In genomic region chr16:383326-384020, GRCh38 we compare ENCODE assay signal across 6 cellular contexts. TPM values are rescaled to one million over a fixed set of nuclear protein-coding genes. Genes with fewer than 3 reads are reported as not detected.
A peak's percentile ranks its signal among the peaks of the same experiment; 100 is the strongest.
DNase-seq lines count a peak whose midpoint lies in the region; ATAC-seq and TF ChIP-seq lines count a peak whose summit lies in the region.

No MANE protein-coding gene starts in this region.

- H3K27ac ChIP-seq in heart right ventricle (peak overlapping the region in 9 of 10 donors; percentile 18 to 88 (median 59)), subcutaneous abdominal adipose tissue (ENCODE audit: low read depth, low read length) (no peak overlapping the region)

- ATAC-seq in heart right ventricle, result peak in 5 of 8 donors; percentile 3 to 31 (median 14)

- H3K27me3 ChIP-seq in heart right ventricle, result no peaks in the 10 kb centered on the region
- no peaks in the 10 kb centered on the region for H3K27me3 ChIP-seq in subcutaneous abdominal adipose tissue (ENCODE audit: control insufficient read depth in 5 of 5, insufficient read depth in 4 of 5, low read length in 5 of 5)

- peak overlapping the region in 8 of 10 donors; percentile 66 to 99 (median 90) for H3K4me3 ChIP-seq in heart right ventricle
- peak overlapping the region; percentile 23 to 83 (median 75) for H3K4me3 ChIP-seq in subcutaneous abdominal adipose tissue (ENCODE audit: low read depth in 1 of 5, low read length in 5 of 5)

- H3K4me1 ChIP-seq in heart right ventricle, result peaks cover 0 to 65% (median 40%) of the 10 kb centered on the region in 9 donors
- peaks cover 2 to 50% (median 42%) of the 10 kb centered on the region in 5 donors for H3K4me1 ChIP-seq in subcutaneous abdominal adipose tissue (ENCODE audit: control insufficient read depth in 5 of 5, insufficient read depth in 5 of 5, low read length in 5 of 5)

- no peaks in the 10 kb centered on the region for H3K36me3 ChIP-seq in heart right ventricle
- no peaks in the 10 kb centered on the region for H3K36me3 ChIP-seq in subcutaneous abdominal adipose tissue (ENCODE audit: control insufficient read depth in 5 of 5, insufficient read depth in 5 of 5, low read length in 5 of 5)

- peak overlapping the region in 3 of 5 donors; percentile 2 to 76 (median 41) for H3K9ac ChIP-seq in subcutaneous abdominal adipose tissue (ENCODE audit: low read length in 5 of 5)

- TF ChIP-seq CTCF in heart right ventricle (IDR thresholded peaks at IDR 0.05) (no peak), GM10266 (IDR thresholded peaks at IDR 0.05; ENCODE audit: control insufficient read depth, insufficient read depth, low read depth, missing control alignments) (no peak)

- intact Hi-C loops in heart right ventricle (cut with DNase I), result loop anchor here in 1 of 10 donors (2.0 kb wide), 1 partner anchor 17 kb away; the partner anchor contains the start of gene DECR2

- peak; percentile 86 for DNase-seq in ELF-1 (ENCODE audit: low read depth, low spot score)
- peak; percentile 28 for DNase-seq in T follicular helper cell (ENCODE audit: low read depth)
- DNase-seq in heart right ventricle, result peak in 1 of 2 donors; percentile 17
- no peak for DNase-seq in GM10266 (ENCODE audit: extremely low spot score)
- no peak for DNase-seq in amniotic stem cell (lab: John Stamatoyannopoulos, UW)

- WGBS in heart right ventricle, 2 donors, result 44 to 51% methylated on average over 33 of the region's 33 CpGs

- H3K9me3 ChIP-seq in heart right ventricle (no peaks in the 10 kb centered on the region), subcutaneous abdominal adipose tissue (ENCODE audit: control insufficient read depth in 5 of 5, low read length in 5 of 5) (no peaks in the 10 kb centered on the region)

RNA-seq across cellular contexts. Expression of gene PGAP6, which starts 1.7 kb away (rescaled TPM):
- total RNA-seq in heart right ventricle, result 10 to 100 TPM; 27.1 to 57.3 (median 33.1) TPM
- polyA plus RNA-seq in heart right ventricle, result 10 to 100 TPM; 27.8 to 45.3 TPM

RNA-seq across cellular contexts. Expression of gene MRPL28, which starts 13.1 kb away (rescaled TPM):
- 10 to 100 TPM; 64.9 to 78.6 (median 74.6) TPM for total RNA-seq in heart right ventricle
- polyA plus RNA-seq in heart right ventricle, result 100 to 1,000 TPM; 134 to 169 TPM

RNA-seq across cellular contexts. Expression of gene NME4, which starts 13.5 kb away (rescaled TPM):
- 10 to 100 TPM; 57.8 to 97.0 (median 75.4) TPM for total RNA-seq in heart right ventricle
- 10 to 100 TPM; 48.1 to 97.2 TPM for polyA plus RNA-seq in heart right ventricle

RNA-seq across cellular contexts. Expression of gene DECR2, which starts 18.2 kb away (rescaled TPM):
- total RNA-seq in heart right ventricle, result 10 to 100 TPM in 7 of 10 donors, 1 to 10 TPM in 3; 7.0 to 17.4 (median 11.6) TPM
- 10 to 100 TPM in 1 of 2 donors, 1 to 10 TPM in 1; 9.3 to 26.0 TPM for polyA plus RNA-seq in heart right ventricle

RNA-seq across cellular contexts. Expression of gene AXIN1, which starts 30.9 kb away (rescaled TPM):
- 10 to 100 TPM in 4 of 10 donors, 1 to 10 TPM in 6; 7.7 to 16.1 (median 9.2) TPM for total RNA-seq in heart right ventricle
- polyA plus RNA-seq in heart right ventricle, result 10 to 100 TPM in 1 of 2 donors, 1 to 10 TPM in 1; 9.4 to 14.9 TPM

Comparison
In these comparisons a context has a peak if more than half of its experiments do, and no peak if none do; other contexts are left out.
1. DNase-seq: peak in ELF-1 (single experiment) and T follicular helper cell (single experiment); none in GM10266 (single experiment) and amniotic stem cell (single experiment).